Comparison of ENCODE assay signal across 9 cellular contexts in genomic region chr6:137915778-137916177, GRCh38.
"Had no signal": no experiment of that assay in that cellular context is flagged by ENCODE, and none has a peak within 500 bp of the region (broad histone marks: within the 10 kb centered on the region; RNA-seq: fewer than 3 reads in every experiment).

No MANE protein-coding gene starts in this region.

- FAIRE-seq: HepG2, HTR-8/SVneo had no signal

- ATAC-seq: HepG2 had no signal

- H3K27me3 Mint-ChIP-seq: IgD-negative memory B cell had no signal

- H3K27ac Mint-ChIP-seq: IgD-negative memory B cell had no signal

- H3K4me3 Mint-ChIP-seq: IgD-negative memory B cell had no signal

- H3K9ac ChIP-seq: KMS-11 had no signal

- H3K27ac ChIP-seq: HL-60, KMS-11 had no signal

- DNase-seq: IMR-90, Karpas-422, KBM-7, KG1 had no signal

- H3K4me2 ChIP-seq: KMS-11 had no signal
